Comparison of ENCODE assay signal across 10 cellular contexts in the genomic region with DNA sequence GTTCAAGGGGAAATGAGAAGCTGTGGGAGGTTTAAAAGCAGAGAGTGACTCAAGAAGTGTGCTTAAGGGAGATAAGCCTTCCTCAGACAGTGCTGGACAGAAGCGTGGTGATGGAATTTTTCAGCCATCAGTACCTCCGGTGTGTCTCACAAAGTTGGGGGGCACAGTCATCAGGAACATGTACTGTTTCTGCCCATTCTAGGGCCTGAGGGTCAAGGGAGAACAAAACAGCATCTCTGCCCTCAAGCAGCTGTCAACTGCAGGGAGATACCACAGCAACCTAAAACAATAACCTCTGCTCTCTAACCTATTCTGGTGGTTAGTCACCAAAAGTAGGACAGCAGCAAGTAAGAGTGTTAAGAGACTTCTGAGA. TPM values are rescaled to one million over a fixed set of nuclear protein-coding genes. Genes with fewer than 3 reads are reported as not detected.
DNase-seq lines count a peak whose midpoint lies in the region; ATAC-seq and TF ChIP-seq lines count a peak whose summit lies in the region.
"Had no signal": no experiment of that assay in that cellular context is flagged by ENCODE, and none has a peak within 500 bp of the region (broad histone marks: within the 10 kb centered on the region; RNA-seq: fewer than 3 reads in every experiment).

No MANE protein-coding gene starts in this region.

- no peak overlapping the region for H3K4me3 Mint-ChIP-seq in activated CD4-positive, alpha-beta memory T cell treated with anti-CD3 and anti-CD28 coated beads, Interleukin-2, amount 10 ng/mL, durations not matched to agents 7 days and 5 days
- H3K4me3 Mint-ChIP-seq in activated CD4-positive, alpha-beta memory T cell treated with anti-CD3 and anti-CD28 coated beads for 36 hours = no peak overlapping the region
- H3K4me3 Mint-ChIP-seq: WTC11 had no signal

- H3K4me1 ChIP-seq in esophagus (ENCODE audit: control insufficient read depth in 2 of 2, insufficient read depth in 2 of 2, low read length in 1 of 2) (peaks cover 0 to 14% of the 10 kb centered on the region in 2 donors), thyroid gland (peaks cover 15 to 25% of the 10 kb centered on the region in 2 donors)
- H3K4me1 ChIP-seq: parathyroid adenoma had no signal

- ATAC-seq in HG03520 (IDR thresholded peaks at IDR 0.05; ENCODE audit: unreplicated experiment) (no peak), HG02623 (IDR thresholded peaks at IDR 0.05; ENCODE audit: unreplicated experiment) (no peak)
- ATAC-seq: WTC11 had no signal

- H3K27ac ChIP-seq in esophagus (ENCODE audit: low read depth in 2 of 2, low read length in 1 of 2) = peak overlapping the region; percentile 82 to 96
- H3K27ac ChIP-seq in thyroid gland = peak overlapping the region in 2 of 3 donors; percentile 16 to 59
- H3K27ac ChIP-seq: parathyroid adenoma had no signal

- intact Hi-C loops in activated CD4-positive, alpha-beta memory T cell treated with anti-CD3 and anti-CD28 coated beads for 36 hours (cut with micrococcal nuclease) = no loop called here
- intact Hi-C loops in thyroid gland (cut with DNase I) = no loop called here

- 76 to 85% methylated on average over 2 of the region's 2 CpGs for WGBS in esophagus, 2 donors
- WGBS in thyroid gland, 2 donors = 83 to 90% methylated on average over 2 of the region's 2 CpGs

- POLR2A ChIA-PET in activated CD4-positive, alpha-beta memory T cell treated with anti-CD3 and anti-CD28 coated beads, Interleukin-2, amount 10 ng/mL, durations not matched to agents 7 days and 5 days (lab: Charles Lee) = interaction anchor here (1.0 kb wide), 1 partner anchor 11 kb away, joined by 3 read pairs; no protein-coding TSS in a partner anchor
- POLR2A ChIA-PET in activated CD4-positive, alpha-beta memory T cell treated with anti-CD3 and anti-CD28 coated beads for 36 hours (lab: Charles Lee) = interaction anchor here (1.4 kb wide), 1 partner anchor 181 kb away, joined by 4 read pairs; a partner anchor contains a TSS

- peak overlapping the region; percentile 53 for H3K27ac Mint-ChIP-seq in activated CD4-positive, alpha-beta memory T cell treated with anti-CD3 and anti-CD28 coated beads, Interleukin-2, amount 10 ng/mL, durations not matched to agents 7 days and 5 days
- no peak overlapping the region for H3K27ac Mint-ChIP-seq in activated CD4-positive, alpha-beta memory T cell treated with anti-CD3 and anti-CD28 coated beads for 36 hours
- H3K27ac Mint-ChIP-seq: WTC11 had no signal

- CTCF ChIA-PET in activated CD4-positive, alpha-beta memory T cell treated with anti-CD3 and anti-CD28 coated beads, Interleukin-2, amount 10 ng/mL, durations not matched to agents 7 days and 5 days (lab: Charles Lee) = interaction anchor here (1.2 kb wide), 2 partner anchors 51 to 132 kb away, joined by 3 to 5 read pairs; no protein-coding TSS in a partner anchor
- CTCF ChIA-PET in activated CD4-positive, alpha-beta memory T cell treated with anti-CD3 and anti-CD28 coated beads for 36 hours (lab: Charles Lee) = interaction anchor here (1.3 kb wide), 1 partner anchor 133 kb away, joined by 3 read pairs; no protein-coding TSS in a partner anchor

- peaks cover 36% of the 10 kb centered on the region for H3K4me1 Mint-ChIP-seq in activated CD4-positive, alpha-beta memory T cell treated with anti-CD3 and anti-CD28 coated beads, Interleukin-2, amount 10 ng/mL, durations not matched to agents 7 days and 5 days
- peaks cover 13% of the 10 kb centered on the region for H3K4me1 Mint-ChIP-seq in activated CD4-positive, alpha-beta memory T cell treated with anti-CD3 and anti-CD28 coated beads for 36 hours (ENCODE audit: low read depth)

- H3K27me3 Mint-ChIP-seq in activated CD4-positive, alpha-beta memory T cell treated with anti-CD3 and anti-CD28 coated beads, Interleukin-2, amount 10 ng/mL, durations not matched to agents 7 days and 5 days = peaks cover 24% of the 10 kb centered on the region
- H3K27me3 Mint-ChIP-seq in activated CD4-positive, alpha-beta memory T cell treated with anti-CD3 and anti-CD28 coated beads for 36 hours = peaks cover 17% of the 10 kb centered on the region

- no peaks in the 10 kb centered on the region for H3K36me3 Mint-ChIP-seq in activated CD4-positive, alpha-beta memory T cell treated with anti-CD3 and anti-CD28 coated beads, Interleukin-2, amount 10 ng/mL, durations not matched to agents 7 days and 5 days (ENCODE audit: low read depth)
- no peaks in the 10 kb centered on the region for H3K36me3 Mint-ChIP-seq in activated CD4-positive, alpha-beta memory T cell treated with anti-CD3 and anti-CD28 coated beads for 36 hours

- H3K27me3 ChIP-seq in esophagus (ENCODE audit: control insufficient read depth in 1 of 2, insufficient read depth in 2 of 2, low read length in 2 of 2) (no peaks in the 10 kb centered on the region), thyroid gland (no peaks in the 10 kb centered on the region)

- H3K36me3 ChIP-seq in esophagus (ENCODE audit: control insufficient read depth in 2 of 2, insufficient read depth in 2 of 2, low read length in 1 of 2) (no peaks in the 10 kb centered on the region), thyroid gland (no peaks in the 10 kb centered on the region)

- TF ChIP-seq POLR2A in thyroid gland (IDR thresholded peaks at IDR 0.05) = no peak

- no peaks in the 10 kb centered on the region for H3K9me3 Mint-ChIP-seq in activated CD4-positive, alpha-beta memory T cell treated with anti-CD3 and anti-CD28 coated beads, Interleukin-2, amount 10 ng/mL, durations not matched to agents 7 days and 5 days
- no peaks in the 10 kb centered on the region for H3K9me3 Mint-ChIP-seq in activated CD4-positive, alpha-beta memory T cell treated with anti-CD3 and anti-CD28 coated beads for 36 hours

- H3K9me3 ChIP-seq in esophagus (ENCODE audit: control insufficient read depth in 2 of 2, insufficient read depth in 1 of 2, low read depth in 1 of 2, low read length in 1 of 2) (no peaks in the 10 kb centered on the region), thyroid gland (no peaks in the 10 kb centered on the region)

- TF ChIP-seq CTCF in thyroid gland (IDR thresholded peaks at IDR 0.05) = no peak

- DNase-seq in activated CD4-positive, alpha-beta memory T cell treated with anti-CD3 and anti-CD28 coated beads, Interleukin-2, amount 10 ng/mL, durations not matched to agents 7 days and 5 days = no peak
- DNase-seq in activated CD4-positive, alpha-beta memory T cell treated with anti-CD3 and anti-CD28 coated beads for 36 hours = no peak
- DNase-seq in MV-4-11 (lab: John Stamatoyannopoulos, UW) (peak; percentile 54), thyroid gland (no peak)
- DNase-seq in stimulated activated CD4-positive, alpha-beta T cell treated with anti-CD3 and anti-CD28 coated beads, Interleukin-2, amount 100 ng/mL, for 24 hours = no peak

- no peak overlapping the region for H3K4me3 ChIP-seq in esophagus (ENCODE audit: low read depth in 1 of 2, low read length in 2 of 2)
- no peak overlapping the region for H3K4me3 ChIP-seq in thyroid gland (replicated peaks in 1 of 3)

RNA-seq across cellular contexts. Expression of a gene that starts 2.0 kb away (rescaled TPM):
- 1 to 10 TPM; 3.0 to 4.3 TPM for total RNA-seq in activated CD4-positive, alpha-beta memory T cell treated with anti-CD3 and anti-CD28 coated beads, Interleukin-2, amount 10 ng/mL, durations not matched to agents 7 days and 5 days
- under 1 TPM; 0.12 to 0.34 TPM for total RNA-seq in activated CD4-positive, alpha-beta memory T cell treated with anti-CD3 and anti-CD28 coated beads for 36 hours
- polyA plus RNA-seq in esophagus = 10 to 100 TPM in 1 of 2 donors, 1 to 10 TPM in 1; 8.5 to 20.4 TPM
- 100 to 1,000 TPM in 2 of 4 donors, 10 to 100 TPM in 2; 69.8 to 202 (median 97.0) TPM for total RNA-seq in thyroid gland

Comparison
In these comparisons a context has a peak if more than half of its experiments do, and no peak if none do; other contexts are left out.
1. RNA of a gene that starts 2.0 kb away (total RNA-seq): 69.8 to 202 TPM in thyroid gland; 3.0 to 4.3 TPM in activated CD4-positive, alpha-beta memory T cell treated with anti-CD3 and anti-CD28 coated beads, Interleukin-2, amount 10 ng/mL, durations not matched to agents 7 days and 5 days and 0.12 to 0.34 TPM in activated CD4-positive, alpha-beta memory T cell treated with anti-CD3 and anti-CD28 coated beads for 36 hours; every median in the first group is over 10 times any median in the second.